13 cellular contexts compared by ENCODE assay signal in the genomic region with DNA sequence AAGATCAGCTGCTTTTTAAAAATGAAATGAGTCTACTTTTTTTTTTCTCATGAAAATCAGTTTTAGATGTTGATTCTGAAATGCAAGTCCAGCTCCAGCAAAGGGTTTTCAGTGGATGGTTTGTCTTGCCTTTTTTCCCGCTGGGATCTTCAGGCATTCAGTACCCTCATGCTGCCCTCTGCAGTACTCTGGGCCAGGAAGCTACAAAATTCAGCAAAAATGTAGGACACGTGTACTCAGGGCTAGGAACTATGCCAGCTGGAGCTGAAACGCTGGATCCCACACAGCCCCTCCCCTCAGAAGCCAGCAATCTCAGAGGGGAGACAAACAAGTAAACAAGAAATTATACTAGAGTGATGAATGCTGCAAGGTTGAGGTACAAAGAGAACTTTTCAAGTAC.
DNase-seq lines count a peak whose midpoint lies in the region; TF ChIP-seq lines count a peak whose summit lies in the region.
"Had no signal": no experiment of that assay in that cellular context is flagged by ENCODE, and none has a peak within 500 bp of the region (broad histone marks: within the 10 kb centered on the region; RNA-seq: fewer than 3 reads in every experiment).

No MANE protein-coding gene starts in this region.

- no peak overlapping the region for H3K4me3 ChIP-seq in fibroblast of mammary gland (ENCODE audit: control insufficient read depth, low read depth, low read length)
- H3K4me3 ChIP-seq: lung, upper lobe of right lung had no signal

- DNase-seq in GM04503 (ENCODE audit: low read depth) = peak; percentile 30
- peak; percentile 2 for DNase-seq in NCI-H69 (lab: John Stamatoyannopoulos, UW)
- peak; percentile 7 for DNase-seq in fibroblast of mammary gland (ENCODE audit: low read depth)
- DNase-seq in pons (ENCODE audit: low spot score) = peak; percentile 34
- DNase-seq in NCI-H345 (lab: John Stamatoyannopoulos, UW) = no peak
- DNase-seq in NCI-H1436 treated with DMSO at 0.1 percent for 48 hours (lab: John Stamatoyannopoulos, UW) = no peak
- DNase-seq in SIG-M5 treated with dmso at 0.1 percent for 504 hours (lab: John Stamatoyannopoulos, UW; ENCODE audit: unreplicated experiment) = no peak
- DNase-seq: activated T-cell treated with anti-CD3 and anti-CD28 coated beads for 4 hours, DMS153, NCI-H1092 treated with DMSO at 0.1 percent for 48 hours, retina, upper lobe of right lung had no signal

- no peak for TF ChIP-seq CTCF in fibroblast of mammary gland (conservative IDR thresholded peaks at IDR 0.05; ENCODE audit: control insufficient read depth, insufficient read depth, low read depth, low read length)

Comparison
In these comparisons a context has a peak if more than half of its experiments do, and no peak if none do; other contexts are left out.
1. DNase-seq: peak in GM04503 (single experiment), NCI-H69 (single experiment), fibroblast of mammary gland (single experiment) and pons (single experiment); none in NCI-H345 (single experiment), NCI-H1436 treated with DMSO at 0.1 percent for 48 hours (single experiment) and SIG-M5 treated with dmso at 0.1 percent for 504 hours (single experiment).